Comparison of ENCODE assay signal across 23 cellular contexts in genomic region chr2:23513881-23514793, GRCh38.
A peak's percentile ranks its signal among the peaks of the same experiment; 100 is the strongest.
DNase-seq lines count a peak whose midpoint lies in the region; ATAC-seq, FAIRE-seq and TF ChIP-seq lines count a peak whose summit lies in the region.
"Had no signal": no experiment of that assay in that cellular context is flagged by ENCODE, and none has a peak within 500 bp of the region (broad histone marks: within the 10 kb centered on the region; RNA-seq: fewer than 3 reads in every experiment).

No MANE protein-coding gene starts in this region.

- H3K36me3 Mint-ChIP-seq in T-helper 17 cell (ENCODE audit: low read depth) = peaks cover 4% of the 10 kb centered on the region
- H3K36me3 Mint-ChIP-seq: naive thymus-derived CD4-positive, alpha-beta T cell had no signal

- H3K27me3 ChIP-seq in HepG2 (ENCODE audit: control insufficient read depth in 1 of 2, insufficient read depth in 2 of 2, low read length in 2 of 2) (peaks cover 0 to 44% of the 10 kb centered on the region in 2 experiments), stomach smooth muscle (ENCODE audit: control insufficient read depth in 1 of 2, insufficient read depth in 2 of 2, low read length in 2 of 2) (no peaks in the 10 kb centered on the region)
- H3K27me3 ChIP-seq: testis had no signal

- TF ChIP-seq POLR2A in HepG2 (IDR thresholded peaks at IDR 0.05; ENCODE audit: insufficient read depth in 1 of 2, low read depth in 2 of 2, low read length in 2 of 2) = no peak

- BruUV-seq in HepG2 (replicated peaks; lab: Mats Ljungman, UMichigan) = no TSS peak

- no peak for ATAC-seq in HepG2
- no peak for ATAC-seq in T-helper 17 cell
- ATAC-seq in HG02588 (IDR thresholded peaks at IDR 0.05; ENCODE audit: unreplicated experiment) = no peak
- ATAC-seq: K562; naive thymus-derived CD4-positive, alpha-beta T cell; Panc1 had no signal

- DNase-seq in DMS79 treated with DMSO at 0.1 percent for 48 hours (lab: John Stamatoyannopoulos, UW) (peak; percentile 22), DMS79 (lab: John Stamatoyannopoulos, UW) (no peak), cerebellum (ENCODE audit: low spot score) (peak; percentile 11), HepG2 (ENCODE audit: low spot score) (no peak), T-helper 17 cell (no peak)
- no peak for DNase-seq in activated CD4-positive, alpha-beta T cell treated with anti-CD3 and anti-CD28 coated beads for 4 hours
- DNase-seq: activated CD4-positive, CD25-positive, alpha-beta regulatory T cell treated with anti-CD3 and anti-CD28 coated beads, Interleukin-2, amount 50 U/mL, for 72 hours; COR-L47; endodermal cell; foreskin fibroblast; lower lobe of right lung; naive thymus-derived CD4-positive, alpha-beta T cell; NCI-H2171 treated with DMSO at 0.1 percent for 48 hours; NCI-H748 treated with DMSO at 0.1 percent for 48 hours; stimulated activated CD8-positive, alpha-beta memory T cell treated with anti-CD3 and anti-CD28 coated beads, Interleukin-4, amount 100 ng/mL, for 48 hours; testis had no signal

- FAIRE-seq in HepG2 (lab: Jason Lieb, UNC) = no peak
- FAIRE-seq: K562 had no signal

- no peak for TF ChIP-seq RAD21 in HepG2 (CRISPR knock-in tag; IDR thresholded peaks at IDR 0.05)

- no peaks in the 10 kb centered on the region for H3K9me3 ChIP-seq in HepG2 (ENCODE audit: low read length)
- no peaks in the 10 kb centered on the region for H3K9me3 ChIP-seq in stomach smooth muscle (ENCODE audit: control insufficient read depth in 2 of 2, low read length in 2 of 2)
- H3K9me3 ChIP-seq in T-helper 17 cell (ENCODE audit: control insufficient read depth, low read length, poor library complexity, severe bottlenecking) = no peaks in the 10 kb centered on the region
- H3K9me3 ChIP-seq: lower lobe of right lung, spleen, testis had no signal

- no peak overlapping the region for H3K4me3 Mint-ChIP-seq in T-helper 17 cell
- H3K4me3 Mint-ChIP-seq: endodermal cell; naive thymus-derived CD4-positive, alpha-beta T cell had no signal

- intact Hi-C loops in HepG2 (cut with micrococcal nuclease; ENCODE audit: unreplicated experiment) = no loop called here

- POLR2A ChIA-PET in HepG2 (lab: Yijun Ruan, JAX) = no interaction called here

- H4K20me1 ChIP-seq in HepG2 (ENCODE audit: insufficient read depth, low read length) = no peaks in the 10 kb centered on the region

- no peak overlapping the region for H3K27ac Mint-ChIP-seq in T-helper 17 cell
- H3K27ac Mint-ChIP-seq: endodermal cell; naive thymus-derived CD4-positive, alpha-beta T cell had no signal

- H3K4me2 ChIP-seq in HepG2 (ENCODE audit: low read depth, low read length) = no peak overlapping the region

- H3K27me3 Mint-ChIP-seq in T-helper 17 cell = peaks cover 30% of the 10 kb centered on the region

- H3K9ac ChIP-seq in HepG2 (ENCODE audit: insufficient read depth, low read depth, low read length) (no peak overlapping the region), stomach smooth muscle (ENCODE audit: low read length in 2 of 2) (peak overlapping the region; percentile 72 to 84)

- TF ChIP-seq CTCF in HepG2 (CRISPR knock-in tag; IDR thresholded peaks at IDR 0.05) = no peak

- 28% methylated on average over 10 of the region's 10 CpGs for WGBS in HepG2 (ENCODE audit: low lambda C conversion rate)

- H3K4me1 ChIP-seq in HepG2 (ENCODE audit: insufficient read depth, low read length) = peaks cover 1% of the 10 kb centered on the region; the same call in 1 of the 2 replicates
- peaks cover 42% of the 10 kb centered on the region for H3K4me1 ChIP-seq in stomach smooth muscle (ENCODE audit: control insufficient read depth, insufficient read depth, low read length)

- H3K27ac ChIP-seq in HepG2 (ENCODE audit: extremely low read length, insufficient read depth, low read length) (no peak overlapping the region), stomach smooth muscle (ENCODE audit: low read length) (peak overlapping the region; percentile 89)
- H3K27ac ChIP-seq: 22Rv1, lower lobe of right lung, SK-N-MC, spleen, testis had no signal

- peaks cover 5% of the 10 kb centered on the region for H3K4me1 Mint-ChIP-seq in T-helper 17 cell

- no peaks in the 10 kb centered on the region for H3K79me2 ChIP-seq in HepG2 (ENCODE audit: insufficient read depth, low read length)

- H3K4me3 ChIP-seq in HepG2 (replicated peaks in 1 of 3; ENCODE audit: insufficient read depth in 1 of 3, low read depth in 2 of 3, low read length in 3 of 3) (no peak overlapping the region), stomach smooth muscle (ENCODE audit: low read length in 2 of 2) (peak overlapping the region; percentile 50 to 73)
- H3K4me3 ChIP-seq: K562, lower lobe of right lung, SK-N-MC, spleen, testis had no signal

- in situ Hi-C loops in HepG2 (cut with HindIII; ENCODE audit: extremely low pct_ligation_motif_present, low pct_unique_long_range_greater_than_20kb) = no loop called here

- H2AFZ ChIP-seq in HepG2 (ENCODE audit: low read length) = no peak overlapping the region

- no peaks in the 10 kb centered on the region for H3K36me3 ChIP-seq in HepG2 (replicated peaks in 1 of 2; ENCODE audit: control insufficient read depth in 1 of 2, insufficient read depth in 2 of 2, low read length in 2 of 2)
- H3K36me3 ChIP-seq in stomach smooth muscle (ENCODE audit: control insufficient read depth in 2 of 2, insufficient read depth in 2 of 2, low read length in 2 of 2) = no peaks in the 10 kb centered on the region
- H3K36me3 ChIP-seq: lower lobe of right lung, spleen had no signal

- CTCF ChIA-PET in HepG2 (lab: Yijun Ruan, JAX; ENCODE audit: low intra/inter-chr PET ratio, low total read pairs) = no interaction called here

- no peak for TF ChIP-seq EP300 in HepG2 (IDR thresholded peaks at IDR 0.05; ENCODE audit: low read depth in 2 of 2, low read length in 2 of 2)
- no peak for TF ChIP-seq EP300 in HepG2 (CRISPR knock-in tag; IDR thresholded peaks at IDR 0.05; ENCODE audit: borderline replicate concordance)

TF ChIP-seq in HepG2, 621 proteins besides CTCF, POLR2A, EP300 and RAD21:
- TF ChIP-seq ZNF468 (CRISPR knock-in tag; IDR thresholded peaks at IDR 0.05) (no peak), CREB1 (IDR thresholded peaks at IDR 0.05) (peak; percentile 41; the same call in 1 of the 2 replicates), CREB1 (CRISPR knock-in tag; IDR thresholded peaks at IDR 0.05) (no peak)

Comparison
In these comparisons a context has a peak if more than half of its experiments do, and no peak if none do; other contexts are left out.
1. DNase-seq: peak in DMS79 treated with DMSO at 0.1 percent for 48 hours (single experiment) and cerebellum (single experiment); none in DMS79 (single experiment), HepG2 (single experiment), T-helper 17 cell (0 of 3) and activated CD4-positive, alpha-beta T cell treated with anti-CD3 and anti-CD28 coated beads for 4 hours (0 of 2).
2. H3K4me3 ChIP-seq: peak in stomach smooth muscle (2 of 2); none in HepG2 (0 of 3).